In genomic region chr6:87807423-87807978, GRCh38 we compare ENCODE assay signal across 10 cellular contexts.
DNase-seq lines count a peak whose midpoint lies in the region; ATAC-seq and TF ChIP-seq lines count a peak whose summit lies in the region.
"Had no signal": no experiment of that assay in that cellular context is flagged by ENCODE, and none has a peak within 500 bp of the region (broad histone marks: within the 10 kb centered on the region; RNA-seq: fewer than 3 reads in every experiment).

No MANE protein-coding gene starts in this region.

- H3K4me1 Mint-ChIP-seq in activated CD8-positive, alpha-beta memory T cell treated with anti-CD3 and anti-CD28 coated beads, Interleukin-2, amount 10 ng/mL, durations not matched to agents 7 days and 5 days: peaks cover 14% of the 10 kb centered on the region

- CTCF ChIA-PET in activated CD8-positive, alpha-beta memory T cell treated with anti-CD3 and anti-CD28 coated beads, Interleukin-2, amount 10 ng/mL, durations not matched to agents 7 days and 5 days (lab: Charles Lee): interaction anchor here (1.5 kb wide), 1 partner anchor 15 kb away, joined by 3 read pairs; no protein-coding TSS in a partner anchor

- intact Hi-C loops in right lobe of liver (cut with DNase I): no loop called here

- H3K27ac Mint-ChIP-seq in activated CD8-positive, alpha-beta memory T cell treated with anti-CD3 and anti-CD28 coated beads, Interleukin-2, amount 10 ng/mL, durations not matched to agents 7 days and 5 days: no peak overlapping the region

- no peak for TF ChIP-seq POLR2A in right lobe of liver (IDR thresholded peaks at IDR 0.05)

- H3K4me3 Mint-ChIP-seq in activated CD8-positive, alpha-beta memory T cell treated with anti-CD3 and anti-CD28 coated beads, Interleukin-2, amount 10 ng/mL, durations not matched to agents 7 days and 5 days: no peak overlapping the region

- ATAC-seq in GM19397 (IDR thresholded peaks at IDR 0.05; ENCODE audit: unreplicated experiment) (peak; percentile 76), HG02973 (IDR thresholded peaks at IDR 0.05; ENCODE audit: unreplicated experiment) (peak; percentile 71), right lobe of liver (no peak)
- no peak for ATAC-seq in activated CD8-positive, alpha-beta memory T cell treated with anti-CD3 and anti-CD28 coated beads, Interleukin-2, amount 10 ng/mL, durations not matched to agents 7 days and 5 days

- DNase-seq in GM13976 (ENCODE audit: low spot score) (peak; percentile 65), NCI-H2227 (lab: John Stamatoyannopoulos, UW; ENCODE audit: unreplicated experiment) (peak; percentile 17), right atrium auricular region (ENCODE audit: low spot score) (no peak), right lobe of liver (no peak)
- no peak for DNase-seq in activated CD8-positive, alpha-beta memory T cell treated with anti-CD3 and anti-CD28 coated beads, Interleukin-2, amount 10 ng/mL, durations not matched to agents 7 days and 5 days
- DNase-seq in activated naive CD4-positive, alpha-beta T cell (lab: John Stamatoyannopoulos, UW): no peak
- DNase-seq: Karpas-422, kidney had no signal

- H3K27me3 Mint-ChIP-seq in activated CD8-positive, alpha-beta memory T cell treated with anti-CD3 and anti-CD28 coated beads, Interleukin-2, amount 10 ng/mL, durations not matched to agents 7 days and 5 days: peaks cover 3% of the 10 kb centered on the region

- H3K36me3 Mint-ChIP-seq in activated CD8-positive, alpha-beta memory T cell treated with anti-CD3 and anti-CD28 coated beads, Interleukin-2, amount 10 ng/mL, durations not matched to agents 7 days and 5 days: no peaks in the 10 kb centered on the region

- H3K9me3 ChIP-seq in right atrium auricular region (no peaks in the 10 kb centered on the region), right lobe of liver (no peaks in the 10 kb centered on the region)

- H3K36me3 ChIP-seq in right atrium auricular region (no peaks in the 10 kb centered on the region), right lobe of liver (no peaks in the 10 kb centered on the region)

- H3K27ac ChIP-seq in right atrium auricular region (no peak overlapping the region), right lobe of liver (no peak overlapping the region)

- H3K27me3 ChIP-seq in right atrium auricular region: no peaks in the 10 kb centered on the region
- no peaks in the 10 kb centered on the region for H3K27me3 ChIP-seq in right lobe of liver

- H3K4me3 ChIP-seq in right atrium auricular region (no peak overlapping the region), right lobe of liver (no peak overlapping the region)

- 82% methylated on average over 2 of the region's 4 CpGs for WGBS in right lobe of liver (ENCODE audit: insufficient coverage, low coverage, low lambda C conversion rate, missing lambda C conversion rate)

- H3K4me1 ChIP-seq in right atrium auricular region (no peaks in the 10 kb centered on the region), right lobe of liver (peaks cover 0 to 10% (median 0%) of the 10 kb centered on the region in 4 donors)

- no peak for TF ChIP-seq CTCF in GM13976 (IDR thresholded peaks at IDR 0.05; ENCODE audit: borderline replicate concordance, control extremely low read depth, extremely low read depth, insufficient read depth, missing control alignments)
- TF ChIP-seq CTCF in right atrium auricular region (IDR thresholded peaks at IDR 0.05): no peak
- no peak for TF ChIP-seq CTCF in right lobe of liver (IDR thresholded peaks at IDR 0.05)

- H3K9me3 Mint-ChIP-seq in activated CD8-positive, alpha-beta memory T cell treated with anti-CD3 and anti-CD28 coated beads, Interleukin-2, amount 10 ng/mL, durations not matched to agents 7 days and 5 days (ENCODE audit: low read depth): no peaks in the 10 kb centered on the region

- in situ Hi-C loops in GM13976 (cut with MboI; ENCODE audit: low sequenced_read_pairs, unreplicated experiment): no loop called here

Comparison
In these comparisons a context has a peak if more than half of its experiments do, and no peak if none do; other contexts are left out.
1. DNase-seq: peak in GM13976 (single experiment) and NCI-H2227 (single experiment); none in activated CD8-positive, alpha-beta memory T cell treated with anti-CD3 and anti-CD28 coated beads, Interleukin-2, amount 10 ng/mL, durations not matched to agents 7 days and 5 days (single experiment), activated naive CD4-positive, alpha-beta T cell (0 of 4), right atrium auricular region (single experiment) and right lobe of liver (0 of 3).
2. ATAC-seq: peak in GM19397 (single experiment) and HG02973 (single experiment); none in activated CD8-positive, alpha-beta memory T cell treated with anti-CD3 and anti-CD28 coated beads, Interleukin-2, amount 10 ng/mL, durations not matched to agents 7 days and 5 days (single experiment) and right lobe of liver (0 of 4).